20 cellular contexts compared by ENCODE assay signal in the genomic region with DNA sequence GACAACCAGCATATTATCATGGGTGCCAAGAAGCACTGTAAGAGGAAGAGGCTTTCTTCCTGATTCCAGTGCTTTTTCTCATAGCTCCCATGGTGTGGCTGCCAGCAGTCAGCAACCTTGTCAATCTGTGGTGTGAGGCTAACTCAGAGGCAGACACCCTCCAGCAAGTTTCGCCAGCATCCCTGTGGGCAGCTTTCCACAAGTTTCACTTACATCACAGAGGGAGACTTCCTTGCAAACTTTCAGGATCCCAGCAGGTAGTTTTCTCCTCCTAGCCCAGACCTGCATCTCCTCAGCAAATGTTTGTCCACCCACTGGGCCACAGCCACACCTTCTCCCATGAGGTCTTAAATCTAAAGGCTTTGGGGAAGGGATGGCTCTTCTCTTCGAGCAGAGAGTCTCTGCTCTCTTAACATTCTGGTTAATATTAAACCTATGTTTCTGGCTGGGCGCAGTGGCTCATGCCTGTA. TPM values are rescaled to one million over a fixed set of nuclear protein-coding genes. Genes with fewer than 3 reads are reported as not detected.
DNase-seq lines count a peak whose midpoint lies in the region; ATAC-seq, FAIRE-seq and TF ChIP-seq lines count a peak whose summit lies in the region.
"Had no signal": no experiment of that assay in that cellular context is flagged by ENCODE, and none has a peak within 500 bp of the region (broad histone marks: within the 10 kb centered on the region; RNA-seq: fewer than 3 reads in every experiment).

No MANE protein-coding gene starts in this region.

- no peaks in the 10 kb centered on the region for H3K36me3 Mint-ChIP-seq in activated CD8-positive, alpha-beta T cell treated with anti-CD3 and anti-CD28 coated beads, Interleukin-2, amount 10 ng/mL, durations not matched to agents 7 days and 5 days (ENCODE audit: low read depth)
- no peaks in the 10 kb centered on the region for H3K36me3 Mint-ChIP-seq in endothelial cell (ENCODE audit: low read depth, unreplicated experiment)
- H3K36me3 Mint-ChIP-seq: type B pancreatic cell had no signal

- 40% methylated on average over 3 of the region's 3 CpGs for WGBS in A549 (ENCODE audit: missing lambda C conversion rate)

- POLR2A ChIA-PET in A549 (lab: Yijun Ruan, JAX): no interaction called here
- POLR2A ChIA-PET in activated CD8-positive, alpha-beta T cell treated with anti-CD3 and anti-CD28 coated beads, Interleukin-2, amount 10 ng/mL, durations not matched to agents 7 days and 5 days (lab: Charles Lee): no interaction called here

- no peaks in the 10 kb centered on the region for H3K9me3 ChIP-seq in A549

- H3K27me3 Mint-ChIP-seq in activated CD8-positive, alpha-beta T cell treated with anti-CD3 and anti-CD28 coated beads, Interleukin-2, amount 10 ng/mL, durations not matched to agents 7 days and 5 days (ENCODE audit: low read depth): peaks cover 4% of the 10 kb centered on the region
- H3K27me3 Mint-ChIP-seq in endothelial cell (ENCODE audit: unreplicated experiment): peaks cover 3% of the 10 kb centered on the region
- H3K27me3 Mint-ChIP-seq: stimulated activated naive CD8-positive, alpha-beta T cell treated with anti-CD3 and anti-CD28 coated beads, Interleukin-15, Interleukin-2, amounts not matched to agents 100 ng/mL and 50 ng/mL, for 24 hours; type B pancreatic cell had no signal

- H3K4me3 ChIP-seq in A549: no peak overlapping the region
- no peak overlapping the region for H3K4me3 ChIP-seq in bronchial epithelial cell (ENCODE audit: low read depth, low read length)

- no peaks in the 10 kb centered on the region for H3K9me3 Mint-ChIP-seq in activated CD8-positive, alpha-beta T cell treated with anti-CD3 and anti-CD28 coated beads, Interleukin-2, amount 10 ng/mL, durations not matched to agents 7 days and 5 days (ENCODE audit: insufficient read depth)
- no peaks in the 10 kb centered on the region for H3K9me3 Mint-ChIP-seq in endothelial cell (ENCODE audit: unreplicated experiment)
- H3K9me3 Mint-ChIP-seq: stimulated activated naive CD8-positive, alpha-beta T cell treated with anti-CD3 and anti-CD28 coated beads, Interleukin-15, Interleukin-2, amounts not matched to agents 100 ng/mL and 50 ng/mL, for 24 hours; type B pancreatic cell had no signal

- TF ChIP-seq CTCF in A549 (IDR thresholded peaks at IDR 0.05) (no peak), bronchial epithelial cell (IDR thresholded peaks at IDR 0.05; ENCODE audit: insufficient read depth, low read length, severe bottlenecking) (no peak), endothelial cell (IDR thresholded peaks at IDR 0.05; ENCODE audit: unreplicated experiment) (no peak)

- no peak for TF ChIP-seq RAD21 in A549 (conservative IDR thresholded peaks at IDR 0.05 in 1 of 2, IDR thresholded peaks at IDR 0.05 in 1 of 2)

- TF ChIP-seq POLR2A in A549 (IDR thresholded peaks at IDR 0.05; ENCODE audit: low read length): no peak

- TF ChIP-seq EP300 in A549 (IDR thresholded peaks at IDR 0.05): no peak

- H3K4me1 ChIP-seq in A549: peaks cover 5% of the 10 kb centered on the region; the same call in 1 of the 3 replicates

- CTCF ChIA-PET in A549 (lab: Yijun Ruan, JAX): no interaction called here
- CTCF ChIA-PET in activated CD8-positive, alpha-beta T cell treated with anti-CD3 and anti-CD28 coated beads, Interleukin-2, amount 10 ng/mL, durations not matched to agents 7 days and 5 days (lab: Charles Lee): interaction anchor here (1.6 to 3.1 kb wide), 2 partner anchors 9 kb away, joined by 4 to 18 read pairs; a partner anchor contains a TSS

- DNase-seq in A549 (ENCODE audit: low read depth in 1 of 2, low spot score in 1 of 2) (peak in 1 of 2 experiments; percentile 11), M059J (ENCODE audit: low read depth) (peak; percentile 21), bronchial epithelial cell (ENCODE audit: low read depth) (peak; percentile 42), left lobe of liver (ENCODE audit: low spot score) (no peak), amniotic stem cell (lab: John Stamatoyannopoulos, UW) (no peak), endothelial cell (ENCODE audit: low spot score) (no peak)
- no peak for DNase-seq in activated CD8-positive, alpha-beta T cell treated with anti-CD3 and anti-CD28 coated beads, Interleukin-2, amount 10 ng/mL, durations not matched to agents 7 days and 5 days
- DNase-seq: activated CD4-positive, alpha-beta T cell treated with anti-CD3 and anti-CD28 coated beads for 36 hours; activated CD8-positive, alpha-beta memory T cell treated with anti-CD3 and anti-CD28 coated beads, Interleukin-2, amount 50 U/mL, for 4 hours; activated effector memory CD4-positive, alpha-beta T cell treated with anti-CD3 and anti-CD28 coated beads, Interleukin-2, amount 50 U/mL, for 16 hours; amygdala; DMS53; GOT3; islet precursor cell; midbrain; NCI-H446; SIG-M5 had no signal

- no peak overlapping the region for H3K27ac Mint-ChIP-seq in activated CD8-positive, alpha-beta T cell treated with anti-CD3 and anti-CD28 coated beads, Interleukin-2, amount 10 ng/mL, durations not matched to agents 7 days and 5 days
- H3K27ac Mint-ChIP-seq in endothelial cell (ENCODE audit: unreplicated experiment): no peak overlapping the region
- H3K27ac Mint-ChIP-seq: activated CD4-positive, alpha-beta T cell treated with anti-CD3 and anti-CD28 coated beads for 36 hours; stimulated activated naive CD8-positive, alpha-beta T cell treated with anti-CD3 and anti-CD28 coated beads, Interleukin-15, Interleukin-2, amounts not matched to agents 100 ng/mL and 50 ng/mL, for 24 hours; type B pancreatic cell had no signal

- no peaks in the 10 kb centered on the region for H3K36me3 ChIP-seq in bronchial epithelial cell (ENCODE audit: control insufficient read depth, insufficient read depth, low read length)

- H3K4me1 Mint-ChIP-seq in activated CD8-positive, alpha-beta T cell treated with anti-CD3 and anti-CD28 coated beads, Interleukin-2, amount 10 ng/mL, durations not matched to agents 7 days and 5 days (ENCODE audit: low read depth): no peaks in the 10 kb centered on the region
- H3K4me1 Mint-ChIP-seq in endothelial cell (ENCODE audit: unreplicated experiment): peaks cover 11% of the 10 kb centered on the region
- H3K4me1 Mint-ChIP-seq: activated CD4-positive, alpha-beta T cell treated with anti-CD3 and anti-CD28 coated beads for 36 hours had no signal

- H3K4me2 ChIP-seq in A549: peak overlapping the region; percentile 33; the same call in 1 of the 3 replicates

- H3K27me3 ChIP-seq in bronchial epithelial cell (ENCODE audit: control insufficient read depth, insufficient read depth, low read length): no peaks in the 10 kb centered on the region

- FAIRE-seq in A549 (lab: Jason Lieb, UNC) (no peak), bronchial epithelial cell (lab: Jason Lieb, UNC) (no peak)

- H3K27ac ChIP-seq in A549: 0 out of 6 replicates have a peak overlapping the region, but pooled peaks of 1 of the 2 experiments have one; percentile 12

- H3K4me3 Mint-ChIP-seq in activated CD8-positive, alpha-beta T cell treated with anti-CD3 and anti-CD28 coated beads, Interleukin-2, amount 10 ng/mL, durations not matched to agents 7 days and 5 days: no peak overlapping the region
- no peak overlapping the region for H3K4me3 Mint-ChIP-seq in endothelial cell (ENCODE audit: unreplicated experiment)
- H3K4me3 Mint-ChIP-seq: activated CD4-positive, alpha-beta T cell treated with anti-CD3 and anti-CD28 coated beads for 36 hours; stimulated activated naive CD8-positive, alpha-beta T cell treated with anti-CD3 and anti-CD28 coated beads, Interleukin-15, Interleukin-2, amounts not matched to agents 100 ng/mL and 50 ng/mL, for 24 hours; type B pancreatic cell had no signal

- peak; percentile 56 to 62; a peak in 5 of 6 replicates for ATAC-seq in A549
- peak; percentile 52 for ATAC-seq in left lobe of liver
- ATAC-seq in GM19452 (IDR thresholded peaks at IDR 0.05; ENCODE audit: unreplicated experiment): no peak
- no peak for ATAC-seq in activated CD8-positive, alpha-beta T cell treated with anti-CD3 and anti-CD28 coated beads, Interleukin-2, amount 10 ng/mL, durations not matched to agents 7 days and 5 days
- ATAC-seq: activated CD4-positive, alpha-beta T cell treated with anti-CD3 and anti-CD28 coated beads for 36 hours had no signal

TF ChIP-seq in A549, 52 proteins besides CTCF, POLR2A, EP300 and RAD21:
- no peak for TF ChIP-seq RARB (CRISPR knock-in tag; IDR thresholded peaks at IDR 0.05)
- no peak for TF ChIP-seq POLR2AphosphoS2 (conservative IDR thresholded peaks at IDR 0.05; ENCODE audit: low read length)
- no peak for TF ChIP-seq KDM1A (IDR thresholded peaks at IDR 0.05; ENCODE audit: low read depth)

RNA-seq across cellular contexts. Expression of a gene that starts 9.1 kb away (rescaled TPM):
- polyA plus RNA-seq in A549 (2011; rRNA removed) (1.5 and 1.7 TPM in 2 replicates), A549 (2017; fragmentation: RNase III; extraction: RNeasy Plus Mini Kit Qiagen cat#74134 plus additional on column Dnase treatment) (0.43 to 0.51 TPM (median 0.49 TPM) in 3 replicates)
- 0.09 and 0.22 TPM in 2 replicates for polyA plus RNA-seq in A549 (2012; cell fraction: cytosol; rRNA removed)
- 0.18 and 0.32 TPM in 2 replicates for polyA plus RNA-seq in A549 (2012; cell fraction: nucleus; rRNA removed)
- polyA minus RNA-seq in A549 (2011; rRNA and poly(A)+ RNA removed): 2.2 and 2.5 TPM in 2 replicates
- 0.64 and 1.1 TPM in 2 replicates for total RNA-seq in M059J (2014; rRNA removed; shearing (Covaris generic))
- total RNA-seq in bronchial epithelial cell (under 0.01 and 0.26 TPM in 2 replicates), left lobe of liver (0.35 TPM), endothelial cell (ENCODE audit: unreplicated experiment) (2.6 TPM)
- total RNA-seq in activated CD8-positive, alpha-beta T cell treated with anti-CD3 and anti-CD28 coated beads, Interleukin-2, amount 10 ng/mL, durations not matched to agents 7 days and 5 days: not detected
- total RNA-seq: activated CD4-positive, alpha-beta T cell treated with anti-CD3 and anti-CD28 coated beads for 36 hours had no signal

Comparison
In these comparisons a context has a peak if more than half of its experiments do, and no peak if none do; other contexts are left out.
1. ATAC-seq: peak in A549 (2 of 2) and left lobe of liver (single experiment); none in GM19452 (single experiment) and activated CD8-positive, alpha-beta T cell treated with anti-CD3 and anti-CD28 coated beads, Interleukin-2, amount 10 ng/mL, durations not matched to agents 7 days and 5 days (single experiment).
2. DNase-seq: peak in M059J (single experiment) and bronchial epithelial cell (single experiment); none in left lobe of liver (single experiment), amniotic stem cell (single experiment), activated CD8-positive, alpha-beta T cell treated with anti-CD3 and anti-CD28 coated beads, Interleukin-2, amount 10 ng/mL, durations not matched to agents 7 days and 5 days (single experiment) and endothelial cell (single experiment).